38 cellular contexts compared by ENCODE assay signal in genomic region chrX:142994988-142995387, GRCh38. TPM values are rescaled to one million over a fixed set of nuclear protein-coding genes. Genes with fewer than 3 reads are reported as not detected.
"Had no signal": no experiment of that assay in that cellular context is flagged by ENCODE, and none has a peak within 500 bp of the region (broad histone marks: within the 10 kb centered on the region; RNA-seq: fewer than 3 reads in every experiment).

No MANE protein-coding gene starts in this region.

- H3K27ac ChIP-seq: adrenal gland, body of pancreas, epithelial cell of prostate, esophagus squamous epithelium, gastroesophageal sphincter had no signal

- DNase-seq: activated CD4-positive, alpha-beta memory T cell treated with anti-CD3 and anti-CD28 coated beads for 36 hours; activated CD4-positive, alpha-beta T cell treated with anti-CD3 and anti-CD28 coated beads for 36 hours; activated CD4-positive, alpha-beta T cell treated with anti-CD3 and anti-CD28 coated beads, Interleukin-2, amount 10 ng/mL, durations not matched to agents 24 days and 14 days; activated CD4-positive, CD25-positive, alpha-beta regulatory T cell; activated CD4-positive, CD25-positive, alpha-beta regulatory T cell treated with anti-CD3 and anti-CD28 coated beads, Interleukin-2, amount 50 U/mL, for 72 hours; activated CD8-positive, alpha-beta memory T cell treated with anti-CD3 and anti-CD28 coated beads, Interleukin-2, amount 10 ng/mL, durations not matched to agents 7 days and 5 days; activated CD8-positive, alpha-beta memory T cell treated with anti-CD3 and anti-CD28 coated beads, Interleukin-2, amount 50 U/mL, for 4 hours; activated CD8-positive, alpha-beta T cell treated with anti-CD3 and anti-CD28 coated beads, Interleukin-2, amount 10 ng/mL, durations not matched to agents 7 days and 5 days; activated effector memory CD4-positive, alpha-beta T cell treated with anti-CD3 and anti-CD28 coated beads, Interleukin-2, amount 50 U/mL, for 16 hours; activated naive CD4-positive, alpha-beta T cell treated with anti-CD3 and anti-CD28 coated beads for 36 hours; activated naive CD8-positive, alpha-beta T cell treated with anti-CD3 and anti-CD28 coated beads for 36 hours; activated naive CD8-positive, alpha-beta T cell treated with anti-CD3 and anti-CD28 coated beads, Interleukin-2, amount 50 U/mL, for 24 hours; activated T-cell treated with anti-CD3 and anti-CD28 coated beads, Interleukin-2, amount 50 U/mL, for 1 hour; activated T-cell treated with anti-CD3 and anti-CD28 coated beads, Interleukin-2, amount 50 U/mL, for 48 hours; adrenal gland; amygdala; aorta; body of pancreas; caudate nucleus; effector CD8-positive, alpha-beta T cell; esophagus squamous epithelium; foreskin melanocyte; T-helper 1 cell; T-helper 17 cell had no signal

- H3K9me3 ChIP-seq: adrenal gland, body of pancreas, esophagus squamous epithelium, gastroesophageal sphincter had no signal

- H3K4me3 ChIP-seq: adrenal gland, body of pancreas, esophagus squamous epithelium, gastroesophageal sphincter had no signal

- ATAC-seq: activated CD4-positive, alpha-beta T cell treated with anti-CD3 and anti-CD28 coated beads for 36 hours; activated CD8-positive, alpha-beta memory T cell treated with anti-CD3 and anti-CD28 coated beads, Interleukin-2, amount 10 ng/mL, durations not matched to agents 7 days and 5 days; activated CD8-positive, alpha-beta T cell treated with anti-CD3 and anti-CD28 coated beads, Interleukin-2, amount 10 ng/mL, durations not matched to agents 7 days and 5 days; activated naive CD8-positive, alpha-beta T cell treated with anti-CD3 and anti-CD28 coated beads, Interleukin-2, amount 50 U/mL, for 24 hours; body of pancreas; gastroesophageal sphincter; T-helper 17 cell had no signal

- H3K27me3 ChIP-seq: adrenal gland, body of pancreas, esophagus squamous epithelium, gastroesophageal sphincter had no signal

- H3K4me1 ChIP-seq: adrenal gland, body of pancreas, esophagus squamous epithelium, gastroesophageal sphincter had no signal

- H3K36me3 ChIP-seq: adrenal gland, esophagus squamous epithelium, gastroesophageal sphincter had no signal

- FAIRE-seq: colon, endometrium, endothelial cell of umbilical vein had no signal

RNA-seq across cellular contexts. Expression of gene SPANXN4, which starts 30.7 kb away (rescaled TPM):
- total RNA-seq: activated CD4-positive, alpha-beta memory T cell treated with anti-CD3 and anti-CD28 coated beads for 36 hours; activated CD4-positive, alpha-beta T cell treated with anti-CD3 and anti-CD28 coated beads for 36 hours; activated CD4-positive, alpha-beta T cell treated with anti-CD3 and anti-CD28 coated beads, Interleukin-2, amount 10 ng/mL, durations not matched to agents 24 days and 14 days; activated CD8-positive, alpha-beta memory T cell treated with anti-CD3 and anti-CD28 coated beads for 36 hours; activated CD8-positive, alpha-beta memory T cell treated with anti-CD3 and anti-CD28 coated beads, Interleukin-2, amount 10 ng/mL, durations not matched to agents 7 days and 5 days; activated CD8-positive, alpha-beta T cell treated with anti-CD3 and anti-CD28 coated beads, Interleukin-2, amount 10 ng/mL, durations not matched to agents 7 days and 5 days; activated naive CD4-positive, alpha-beta T cell treated with anti-CD3 and anti-CD28 coated beads for 36 hours; activated naive CD8-positive, alpha-beta T cell treated with anti-CD3 and anti-CD28 coated beads for 36 hours; activated T-helper 1 cell treated with anti-CD3 and anti-CD28 coated beads, Interleukin-12 subunit alpha, Interleukin-12 subunit beta, Interleukin-2, Interleukin-4 antibody, amounts not matched to agents 30 ng/mL and 10 ng/mL and 1 ng/mL, durations not matched to agents 14 hours and 24 hours and 36 hours; activated T-helper 2 cell treated with anti-CD3 and anti-CD28 coated beads, Interferon-gamma antibody, Interleukin-2, Interleukin-4, amounts not matched to agents 10 μg/mL and 5 μg/mL and 100 μg/mL, durations not matched to agents 14 hours and 24 hours and 36 hours; adrenal gland; aorta; body of pancreas; chondrocyte; dermis microvascular lymphatic vessel endothelial cell; endothelial cell of umbilical vein; esophagus squamous epithelium; fibroblast of lung; fibroblast of villous mesenchyme; gastroesophageal sphincter; glomerular endothelial cell; T-helper 17 cell had no signal
- polyA plus RNA-seq: adrenal gland, aorta, endothelial cell of umbilical vein, esophagus, fibroblast of lung had no signal
